Comparison of ENCODE assay signal across 16 cellular contexts in genomic region chr6:168189679-168190405, GRCh38.
"Had no signal": no experiment of that assay in that cellular context is flagged by ENCODE, and none has a peak within 500 bp of the region (broad histone marks: within the 10 kb centered on the region; RNA-seq: fewer than 3 reads in every experiment).

No MANE protein-coding gene starts in this region.

- H3K4me3 ChIP-seq: cardiac muscle cell, colonic mucosa, esophagus muscularis mucosa, hepatocyte had no signal

- H3K9ac ChIP-seq: parathyroid adenoma had no signal

- DNase-seq: activated CD4-positive, alpha-beta T cell treated with anti-CD3 and anti-CD28 coated beads, Interleukin-2, amount 50 U/mL, for 1 hour; activated T-cell treated with anti-CD3 and anti-CD28 coated beads, Interleukin-2, amount 50 U/mL, for 24 hours; colonic mucosa; stimulated activated CD4-positive, alpha-beta T cell treated with anti-CD3 and anti-CD28 coated beads, Interleukin-4, amount 100 ng/mL, for 1 hour; stimulated activated naive B cell treated with anti-CD40 and anti-IgM and Interleukin-4, amounts not matched to agents 10 μg/mL and 1 μg/mL and 100 μg/mL, for 72 hours; substantia nigra; T-helper 1 cell; T1000; trophoblast cell had no signal

- H3K4me2 ChIP-seq: hepatocyte had no signal

- H3K4me1 ChIP-seq: colonic mucosa, esophagus muscularis mucosa, parathyroid adenoma had no signal

- H2AFZ ChIP-seq: hepatocyte, parathyroid adenoma had no signal

- H3K27ac ChIP-seq: cardiac muscle cell, colonic mucosa, esophagus muscularis mucosa, hepatocyte, parathyroid adenoma had no signal

- ATAC-seq: activated CD4-positive, CD25-positive, alpha-beta regulatory T cell treated with anti-CD3 and anti-CD28 coated beads, Interleukin-2, amount 50 U/mL, for 24 hours; activated naive CD4-positive, alpha-beta T cell treated with anti-CD3 and anti-CD28 coated beads, Interleukin-2, amount 50 U/mL, for 72 hours; SK-N-SH treated with all-trans-retinoic acid at 6 μM for 48 hours; stimulated activated naive B cell treated with anti-CD40 and anti-IgM and Interleukin-4, amounts not matched to agents 10 μg/mL and 1 μg/mL and 100 μg/mL, for 72 hours had no signal

- H3K9me3 ChIP-seq: colonic mucosa, esophagus muscularis mucosa had no signal

- H3K27me3 ChIP-seq: cardiac muscle cell, colonic mucosa, hepatocyte had no signal

- H3K36me3 ChIP-seq: cardiac muscle cell, colonic mucosa, esophagus muscularis mucosa had no signal
